ENCODE assay signal across 15 cellular contexts in genomic region chr2:152542344-152542994, GRCh38.
DNase-seq lines count a peak whose midpoint lies in the region; ATAC-seq and TF ChIP-seq lines count a peak whose summit lies in the region.
"Had no signal": no experiment of that assay in that cellular context is flagged by ENCODE, and none has a peak within 500 bp of the region (broad histone marks: within the 10 kb centered on the region; RNA-seq: fewer than 3 reads in every experiment).

No MANE protein-coding gene starts in this region.

- TF ChIP-seq CTCF in activated B cell treated with CpG ODN at 0.5 μM for 24 hours (IDR thresholded peaks at IDR 0.05) (no peak), lower lobe of right lung (IDR thresholded peaks at IDR 0.05) (no peak)

- H3K4me3 Mint-ChIP-seq in activated B cell treated with CpG ODN at 0.5 μM for 24 hours: no peak overlapping the region
- H3K4me3 Mint-ChIP-seq: activated naive CD8-positive, alpha-beta T cell treated with anti-CD3 and anti-CD28 coated beads, Interleukin-2, amount 10 ng/mL, durations not matched to agents 7 days and 5 days; T-helper 1 cell treated with Interleukin-12 subunit alpha and Interleukin-12 subunit beta and Interleukin-4 antibody, amounts not matched to agents 30 μg/mL and 1 μg/mL, for 36 hours had no signal

- H3K27me3 ChIP-seq in lower lobe of right lung (ENCODE audit: low read depth): no peaks in the 10 kb centered on the region
- H3K27me3 ChIP-seq: upper lobe of left lung had no signal

- no peaks in the 10 kb centered on the region for H3K9me3 Mint-ChIP-seq in activated B cell treated with CpG ODN at 0.5 μM for 24 hours
- H3K9me3 Mint-ChIP-seq: activated naive CD8-positive, alpha-beta T cell treated with anti-CD3 and anti-CD28 coated beads, Interleukin-2, amount 10 ng/mL, durations not matched to agents 7 days and 5 days; T-helper 1 cell treated with Interleukin-12 subunit alpha and Interleukin-12 subunit beta and Interleukin-4 antibody, amounts not matched to agents 30 μg/mL and 1 μg/mL, for 36 hours had no signal

- H3K4me1 Mint-ChIP-seq in activated B cell treated with CpG ODN at 0.5 μM for 24 hours: peaks cover 10% of the 10 kb centered on the region
- H3K4me1 Mint-ChIP-seq: activated naive CD8-positive, alpha-beta T cell treated with anti-CD3 and anti-CD28 coated beads, Interleukin-2, amount 10 ng/mL, durations not matched to agents 7 days and 5 days had no signal

- H3K27ac ChIP-seq in lower lobe of right lung (peak overlapping the region; percentile 15), substantia nigra (ENCODE audit: low read depth, low read length, poor library complexity, severe bottlenecking) (peak overlapping the region; percentile 89)
- H3K27ac ChIP-seq: HL-60 had no signal

- no peaks in the 10 kb centered on the region for H3K36me3 Mint-ChIP-seq in activated B cell treated with CpG ODN at 0.5 μM for 24 hours (ENCODE audit: low read depth)
- H3K36me3 Mint-ChIP-seq: activated naive CD8-positive, alpha-beta T cell treated with anti-CD3 and anti-CD28 coated beads, Interleukin-2, amount 10 ng/mL, durations not matched to agents 7 days and 5 days had no signal

- H3K9me3 ChIP-seq in lower lobe of right lung: no peaks in the 10 kb centered on the region
- H3K9me3 ChIP-seq: upper lobe of left lung had no signal

- ATAC-seq in HG03442 (IDR thresholded peaks at IDR 0.05; ENCODE audit: unreplicated experiment) (peak; percentile 54), activated B cell treated with CpG ODN at 0.5 μM for 24 hours (ENCODE audit: low read depth) (peak; percentile 42), lower lobe of right lung (no peak), HG03139 (IDR thresholded peaks at IDR 0.05; ENCODE audit: unreplicated experiment) (no peak), HG02763 (IDR thresholded peaks at IDR 0.05; ENCODE audit: unreplicated experiment) (no peak)

- peaks cover 23% of the 10 kb centered on the region for H3K4me1 ChIP-seq in lower lobe of right lung

- POLR2A ChIA-PET in activated B cell treated with CpG ODN at 0.5 μM for 24 hours (lab: Charles Lee): interaction anchor here (0.6 kb wide), 1 partner anchor 16 kb away, joined by 4 read pairs; no protein-coding TSS in a partner anchor

- H3K4me3 ChIP-seq in lower lobe of right lung: no peak overlapping the region
- H3K4me3 ChIP-seq: upper lobe of left lung had no signal

- no peak for DNase-seq in activated B cell treated with CpG ODN at 0.5 μM for 24 hours
- no peak for DNase-seq in lower lobe of right lung
- no peak for DNase-seq in substantia nigra (lab: John Stamatoyannopoulos, UW)
- DNase-seq in OCI-M2 (lab: John Stamatoyannopoulos, UW; ENCODE audit: unreplicated experiment): no peak
- no peak for DNase-seq in DMS79 treated with DMSO at 0.1 percent for 48 hours (lab: John Stamatoyannopoulos, UW)
- DNase-seq: activated CD8-positive, alpha-beta memory T cell treated with anti-CD3 and anti-CD28 coated beads for 24 hours; activated naive CD8-positive, alpha-beta T cell treated with anti-CD3 and anti-CD28 coated beads, Interleukin-2, amount 10 ng/mL, durations not matched to agents 7 days and 5 days; DMS 273 treated with DMSO at 0.1 percent for 48 hours; NCI-H146; upper lobe of left lung had no signal

- H3K27me3 Mint-ChIP-seq in activated B cell treated with CpG ODN at 0.5 μM for 24 hours: no peaks in the 10 kb centered on the region

- H3K36me3 ChIP-seq in lower lobe of right lung: no peaks in the 10 kb centered on the region

- no peak overlapping the region for H3K27ac Mint-ChIP-seq in activated B cell treated with CpG ODN at 0.5 μM for 24 hours
- H3K27ac Mint-ChIP-seq: activated naive CD8-positive, alpha-beta T cell treated with anti-CD3 and anti-CD28 coated beads, Interleukin-2, amount 10 ng/mL, durations not matched to agents 7 days and 5 days; T-helper 1 cell treated with Interleukin-12 subunit alpha and Interleukin-12 subunit beta and Interleukin-4 antibody, amounts not matched to agents 30 μg/mL and 1 μg/mL, for 36 hours had no signal

- intact Hi-C loops in activated B cell treated with CpG ODN at 0.5 μM for 24 hours (cut with micrococcal nuclease) (no loop called here), lower lobe of right lung (cut with DNase I) (no loop called here)

- CTCF ChIA-PET in activated B cell treated with CpG ODN at 0.5 μM for 24 hours (lab: Charles Lee): no interaction called here

Comparison
In these comparisons a context has a peak if more than half of its experiments do, and no peak if none do; other contexts are left out.
1. ATAC-seq: peak in HG03442 (single experiment) and activated B cell treated with CpG ODN at 0.5 μM for 24 hours (single experiment); none in lower lobe of right lung (0 of 2), HG03139 (single experiment) and HG02763 (single experiment).